Comparison of ENCODE assay signal across 23 cellular contexts in genomic region chr1:245520611-245521010, GRCh38.
DNase-seq lines count a peak whose midpoint lies in the region; FAIRE-seq and TF ChIP-seq lines count a peak whose summit lies in the region.
"Had no signal": no experiment of that assay in that cellular context is flagged by ENCODE, and none has a peak within 500 bp of the region (broad histone marks: within the 10 kb centered on the region; RNA-seq: fewer than 3 reads in every experiment).

No MANE protein-coding gene starts in this region.

- H2AK5ac ChIP-seq in H1 (ENCODE audit: low read depth, low read length): no peak overlapping the region

- H2BK20ac ChIP-seq in H1 (ENCODE audit: low read length): no peak overlapping the region

- CTCF ChIA-PET in H1 (lab: Charles Lee; ENCODE audit: partially characterized antibody): no interaction called here

- TF ChIP-seq EP300 in H1 (IDR thresholded peaks at IDR 0.05; ENCODE audit: borderline replicate concordance in 1 of 2, low read depth in 2 of 2, low read length in 2 of 2): no peak

- H3K27me3 ChIP-seq in H1 (replicated peaks in 1 of 4; ENCODE audit: control insufficient read depth in 3 of 4, extremely low read depth in 1 of 4, insufficient read depth in 3 of 4, low read length in 3 of 4): no peaks in the 10 kb centered on the region; a peak in 1 of 7 replicates
- H3K27me3 ChIP-seq: BE2C had no signal

- H3K4me2 ChIP-seq in H1 (ENCODE audit: insufficient read depth in 1 of 2, low read depth in 2 of 2, low read length in 2 of 2): no peak overlapping the region

- H3K36me3 ChIP-seq in H1 (ENCODE audit: control insufficient read depth in 2 of 4, insufficient read depth in 4 of 4, low read length in 3 of 4): no peaks in the 10 kb centered on the region

- no peaks in the 10 kb centered on the region for H3K9me3 ChIP-seq in H1 (ENCODE audit: insufficient read depth in 2 of 2, low read depth in 1 of 2, low read length in 1 of 2)
- H3K9me3 ChIP-seq: BE2C, Caco-2 had no signal

- H4K91ac ChIP-seq in H1 (replicated peaks; ENCODE audit: insufficient read length, low read length): no peak overlapping the region

- H3K4me1 Mint-ChIP-seq in type B pancreatic cell (ENCODE audit: unreplicated experiment): peaks cover 6% of the 10 kb centered on the region
- H3K4me1 Mint-ChIP-seq: CD4-positive, CD25-positive, alpha-beta regulatory T cell had no signal

- no peak overlapping the region for H3K23ac ChIP-seq in H1 (ENCODE audit: insufficient read length)

- FAIRE-seq in H1 (lab: Jason Lieb, UNC): no peak
- FAIRE-seq: A204.1, GM12892, GM18507, H54, K562 had no signal

- no peak overlapping the region for H3K27ac Mint-ChIP-seq in type B pancreatic cell
- H3K27ac Mint-ChIP-seq: CD4-positive, CD25-positive, alpha-beta regulatory T cell had no signal

- no peaks in the 10 kb centered on the region for H3K27me3 Mint-ChIP-seq in type B pancreatic cell

- peak overlapping the region; percentile 78 for H3K56ac ChIP-seq in H1 (replicated peaks; ENCODE audit: insufficient read length, low read depth, low read length)

- peaks cover 3% of the 10 kb centered on the region for H3K36me3 Mint-ChIP-seq in type B pancreatic cell
- H3K36me3 Mint-ChIP-seq: CD4-positive, CD25-positive, alpha-beta regulatory T cell had no signal

- no peak overlapping the region for H2AFZ ChIP-seq in H1 (ENCODE audit: low read length)
- H2AFZ ChIP-seq: GM23248 had no signal

- POLR2A ChIA-PET in H1 (lab: Charles Lee; ENCODE audit: partially characterized antibody): no interaction called here

- no peaks in the 10 kb centered on the region for H3K9me3 Mint-ChIP-seq in type B pancreatic cell

- no peaks in the 10 kb centered on the region for H4K20me1 ChIP-seq in H1 (replicated peaks in 1 of 2; ENCODE audit: control insufficient read depth in 1 of 2, insufficient read depth in 2 of 2, low read length in 2 of 2)

- H3K4me3 Mint-ChIP-seq in type B pancreatic cell: no peak overlapping the region
- H3K4me3 Mint-ChIP-seq: CD4-positive, CD25-positive, alpha-beta regulatory T cell had no signal

- no peak for TF ChIP-seq RAD21 in H1 (IDR thresholded peaks at IDR 0.05 in 1 of 2, conservative IDR thresholded peaks at IDR 0.05 in 1 of 2; ENCODE audit: low read depth in 2 of 2, low read length in 2 of 2)

- H4K8ac ChIP-seq in H1 (ENCODE audit: extremely low read depth, insufficient read depth, low read length): no peak overlapping the region

- H2BK120ac ChIP-seq in H1 (replicated peaks; ENCODE audit: low read depth, low read length): no peak overlapping the region

- no peak overlapping the region for H3K4ac ChIP-seq in H1 (replicated peaks; ENCODE audit: insufficient read length, low read depth, low read length)

- H2BK12ac ChIP-seq in H1 (ENCODE audit: low read depth, low read length): no peak overlapping the region

- no peaks in the 10 kb centered on the region for H3K79me1 ChIP-seq in H1 (ENCODE audit: low read depth, low read length)

- H2BK5ac ChIP-seq in H1 (ENCODE audit: low read depth, low read length): no peak overlapping the region

- no peak overlapping the region for H3K9ac ChIP-seq in H1 (replicated peaks in 1 of 4; ENCODE audit: extremely low read depth in 1 of 4, low read depth in 3 of 4, low read length in 3 of 4)
- H3K9ac ChIP-seq: GM23248 had no signal

- no peak for TF ChIP-seq POLR2A in H1 (IDR thresholded peaks at IDR 0.05; ENCODE audit: control extremely low read depth in 1 of 2, low read depth in 2 of 2, low read length in 2 of 2)

- DNase-seq in HK-2 (ENCODE audit: unreplicated experiment) (peak; percentile 65), H1 (ENCODE audit: low read depth in 1 of 2, low spot score in 2 of 2) (no peak), kidney glomerular epithelial cell (lab: John Stamatoyannopoulos, UW) (peak; percentile 76), type B pancreatic cell (ENCODE audit: extremely low spot score, unreplicated experiment) (no peak), AG20443 (ENCODE audit: low spot score) (no peak), NCI-H2171 (lab: John Stamatoyannopoulos, UW) (no peak)
- DNase-seq in activated T-cell treated with anti-CD3 and anti-CD28 coated beads, Interleukin-2, amount 50 U/mL, for 48 hours: no peak
- DNase-seq: BE2C; C1 segment of cervical spinal cord; Caco-2; CD4-positive, CD25-positive, alpha-beta regulatory T cell; DMS153; DMS79; GDM1; GM23248; HCEC 1CT; IMR-90 had no signal

- no peak overlapping the region for H2BK15ac ChIP-seq in H1 (ENCODE audit: low read length)

- 73% methylated on average over 1 of the region's 1 CpG; no CpG with 5 or more reads in 1 of the 2 experiments for WGBS in H1 (ENCODE audit: extremely low coverage in 1 of 2, insufficient coverage in 1 of 2, insufficient read length in 1 of 2, insufficient replicate concordance in 2 of 2, low coverage in 1 of 2, low lambda C conversion rate in 2 of 2, missing lambda C conversion rate in 1 of 2), 2 experiments

- peaks cover 1% of the 10 kb centered on the region; the same call in 1 of the 2 replicates for H3K23me2 ChIP-seq in H1 (ENCODE audit: low read depth, low read length)

- no peak overlapping the region for H3K14ac ChIP-seq in H1 (ENCODE audit: insufficient read length)

- H3K79me2 ChIP-seq in H1 (ENCODE audit: control insufficient read depth in 1 of 2, insufficient read depth in 2 of 2, low read length in 2 of 2): no peaks in the 10 kb centered on the region

- H3K4me1 ChIP-seq in H1 (replicated peaks in 1 of 4; ENCODE audit: control insufficient read depth in 3 of 4, insufficient read depth in 4 of 4, low read length in 3 of 4): no peaks in the 10 kb centered on the region

- TF ChIP-seq CTCF in H1 (IDR thresholded peaks at IDR 0.05; ENCODE audit: control extremely low read depth in 1 of 3, insufficient read depth in 1 of 3, low read depth in 1 of 3, low read length in 3 of 3) (no peak), type B pancreatic cell (conservative IDR thresholded peaks at IDR 0.05) (no peak)

- no peak overlapping the region for H3K27ac ChIP-seq in H1 (ENCODE audit: low read depth, low read length)
- H3K27ac ChIP-seq: GM23248, HL-60 had no signal

- H3K18ac ChIP-seq in H1 (ENCODE audit: extremely low read depth, low read length): no peak overlapping the region

- H4K5ac ChIP-seq in H1 (ENCODE audit: insufficient read length, low read depth, low read length): no peak overlapping the region

- H3K4me3 ChIP-seq in H1 (ENCODE audit: extremely low read depth in 1 of 4, insufficient read depth in 2 of 4, low read depth in 3 of 4, low read length in 4 of 4): no peak overlapping the region
- H3K4me3 ChIP-seq: GM23248, K562 had no signal

TF ChIP-seq in H1, 55 proteins besides CTCF, POLR2A, EP300 and RAD21 (continues in another document):
- no peak for TF ChIP-seq TAF7 (optimal IDR thresholded peaks at IDR 0.05; ENCODE audit: borderline replicate concordance, low read depth, low read length)

Comparison
In these comparisons a context has a peak if more than half of its experiments do, and no peak if none do; other contexts are left out.
1. DNase-seq: peak in HK-2 (single experiment) and kidney glomerular epithelial cell (single experiment); none in H1 (0 of 2), type B pancreatic cell (single experiment), AG20443 (single experiment), NCI-H2171 (single experiment) and activated T-cell treated with anti-CD3 and anti-CD28 coated beads, Interleukin-2, amount 50 U/mL, for 48 hours (0 of 2).